Comparison of ENCODE assay signal across 9 cellular contexts in genomic region chr11:5476184-5476819, GRCh38. TPM values are rescaled to one million over a fixed set of nuclear protein-coding genes. Genes with fewer than 3 reads are reported as not detected.
DNase-seq lines count a peak whose midpoint lies in the region; ATAC-seq and TF ChIP-seq lines count a peak whose summit lies in the region.
"Had no signal": no experiment of that assay in that cellular context is flagged by ENCODE, and none has a peak within 500 bp of the region (broad histone marks: within the 10 kb centered on the region; RNA-seq: fewer than 3 reads in every experiment).

No MANE protein-coding gene starts in this region.

- H3K4me1 ChIP-seq in endodermal cell (ENCODE audit: control insufficient read depth, insufficient read depth, low read length), result no peaks in the 10 kb centered on the region
- H3K4me1 ChIP-seq: BLaER1 had no signal

- no peak overlapping the region for H3K4me3 Mint-ChIP-seq in endodermal cell
- no peak overlapping the region for H3K4me3 Mint-ChIP-seq in type B pancreatic cell

- no peak overlapping the region for H3K4me3 ChIP-seq in endodermal cell (ENCODE audit: low read length)
- H3K4me3 ChIP-seq: BLaER1 had no signal

- H3K9ac ChIP-seq in endodermal cell (ENCODE audit: extremely low read depth, low read length, poor library complexity, severe bottlenecking), result no peak overlapping the region
- H3K9ac ChIP-seq: BLaER1 had no signal

- H3K9me3 ChIP-seq in endodermal cell (ENCODE audit: control insufficient read depth, low read length), result peaks cover 5% of the 10 kb centered on the region
- H3K9me3 ChIP-seq: BLaER1 had no signal

- in situ Hi-C loops in KBM-7 (cut with MboI; ENCODE audit: low pct_unique_long_range_greater_than_20kb, low sequenced_read_pairs), result no loop called here

- H3K36me3 ChIP-seq in endodermal cell (ENCODE audit: control insufficient read depth, insufficient read depth, low read length), result no peaks in the 10 kb centered on the region
- H3K36me3 ChIP-seq: BLaER1 had no signal

- H3K27me3 Mint-ChIP-seq in endodermal cell (ENCODE audit: insufficient read depth), result no peaks in the 10 kb centered on the region
- peaks cover 4% of the 10 kb centered on the region for H3K27me3 Mint-ChIP-seq in type B pancreatic cell

- TF ChIP-seq CTCF in endodermal cell (conservative IDR thresholded peaks at IDR 0.05) (peak; percentile 94), type B pancreatic cell (conservative IDR thresholded peaks at IDR 0.05) (peak; percentile 89)

- DNase-seq in DMS153 treated with DMSO at 0.1 percent for 48 hours (lab: John Stamatoyannopoulos, UW; ENCODE audit: unreplicated experiment) (peak; percentile 24), DMS153 (lab: John Stamatoyannopoulos, UW) (no peak), KBM-7 (peak; percentile 38), T-helper 9 cell (peak; percentile 11), endodermal cell (peak; percentile 79), myocyte (ENCODE audit: low read depth) (peak; percentile 70), type B pancreatic cell (ENCODE audit: extremely low spot score, unreplicated experiment) (no peak)

- no peaks in the 10 kb centered on the region for H3K27me3 ChIP-seq in endodermal cell (ENCODE audit: control insufficient read depth, insufficient read depth, low read length, poor library complexity, severe bottlenecking)
- H3K27me3 ChIP-seq: BLaER1 had no signal

- H3K9me3 Mint-ChIP-seq in endodermal cell (peaks cover 14% of the 10 kb centered on the region), type B pancreatic cell (no peaks in the 10 kb centered on the region)

- H3K4me1 Mint-ChIP-seq in endodermal cell, result no peaks in the 10 kb centered on the region
- H3K4me1 Mint-ChIP-seq in type B pancreatic cell (ENCODE audit: unreplicated experiment), result no peaks in the 10 kb centered on the region

- H3K27ac ChIP-seq in endodermal cell (ENCODE audit: low read depth, low read length), result no peak overlapping the region
- H3K27ac ChIP-seq: BLaER1 had no signal

- H3K36me3 Mint-ChIP-seq in endodermal cell (ENCODE audit: low read depth) (no peaks in the 10 kb centered on the region), type B pancreatic cell (no peaks in the 10 kb centered on the region)

- no peak overlapping the region for H3K27ac Mint-ChIP-seq in endodermal cell
- H3K27ac Mint-ChIP-seq in type B pancreatic cell, result no peak overlapping the region

- WGBS in endodermal cell (ENCODE audit: insufficient coverage in 1 of 2, insufficient read length in 1 of 2), 2 experiments, result 86 to 95% methylated on average over 1 of the region's 2 CpGs

- peak; percentile 84 for ATAC-seq in GM21423 (IDR thresholded peaks at IDR 0.05; ENCODE audit: unreplicated experiment)

RNA-seq across cellular contexts. Expression of gene OR52D1, which starts 12.2 kb away (rescaled TPM):
- total RNA-seq in endodermal cell (not detected), myocyte (not detected in 2 replicates), type B pancreatic cell (ENCODE audit: low replicate concordance) (not detected in 2 replicates)
- polyA plus RNA-seq in endodermal cell (2013, experiment 1 of 2), result not detected
- not detected for polyA plus RNA-seq in endodermal cell (2013, experiment 2 of 2)
- polyA plus RNA-seq in myocyte (2012), result 0.09 TPM

RNA-seq across cellular contexts. Expression of gene OR51I2, which starts 27.2 kb away (rescaled TPM):
- not detected for total RNA-seq in endodermal cell
- not detected for polyA plus RNA-seq in endodermal cell (2013, experiment 1 of 2)
- polyA plus RNA-seq in endodermal cell (2013, experiment 2 of 2), result not detected
- total RNA-seq in myocyte, result not detected in 2 replicates
- 0.09 TPM for polyA plus RNA-seq in myocyte (2012)
- total RNA-seq in type B pancreatic cell (ENCODE audit: low replicate concordance), result not detected in 2 replicates

RNA-seq across cellular contexts. Expression of gene UBQLN3, which starts 33.5 kb away (rescaled TPM):
- total RNA-seq in endodermal cell (under 1 TPM in 1 of 2 donors, not detected in 1; 0.24 TPM), myocyte (0.05 and 0.16 TPM in 2 replicates), type B pancreatic cell (ENCODE audit: low replicate concordance) (not detected in 2 replicates)
- polyA plus RNA-seq in endodermal cell (2013, experiment 1 of 2), result not detected
- polyA plus RNA-seq in endodermal cell (2013, experiment 2 of 2), result not detected
- polyA plus RNA-seq in myocyte (2012), result not detected

RNA-seq across cellular contexts. Expression of gene OR51I1, which starts 35.0 kb away (rescaled TPM):
- total RNA-seq in endodermal cell, result not detected
- not detected for polyA plus RNA-seq in endodermal cell (2013, experiment 1 of 2)
- polyA plus RNA-seq in endodermal cell (2013, experiment 2 of 2), result not detected
- total RNA-seq in myocyte, result not detected in 2 replicates
- polyA plus RNA-seq in myocyte (2012), result not detected
- total RNA-seq in type B pancreatic cell (ENCODE audit: low replicate concordance), result not detected in 2 replicates

RNA-seq across cellular contexts. Expression of gene UBQLNL, which starts 40.2 kb away (rescaled TPM):
- under 1 TPM; 0.20 to 0.26 TPM for total RNA-seq in endodermal cell
- polyA plus RNA-seq in endodermal cell (2013, experiment 1 of 2), result 0.11 TPM
- not detected for polyA plus RNA-seq in endodermal cell (2013, experiment 2 of 2)
- 0.32 and 0.42 TPM in 2 replicates for total RNA-seq in myocyte
- polyA plus RNA-seq in myocyte (2012), result 0.44 TPM
- total RNA-seq in type B pancreatic cell (ENCODE audit: low replicate concordance), result 0.19 and 0.39 TPM in 2 replicates

Comparison
In these comparisons a context has a peak if more than half of its experiments do, and no peak if none do; other contexts are left out.
1. DNase-seq: peak in DMS153 treated with DMSO at 0.1 percent for 48 hours (single experiment), KBM-7 (single experiment), T-helper 9 cell (single experiment), endodermal cell (single experiment) and myocyte (single experiment); none in DMS153 (single experiment) and type B pancreatic cell (single experiment).